In the genomic region with DNA sequence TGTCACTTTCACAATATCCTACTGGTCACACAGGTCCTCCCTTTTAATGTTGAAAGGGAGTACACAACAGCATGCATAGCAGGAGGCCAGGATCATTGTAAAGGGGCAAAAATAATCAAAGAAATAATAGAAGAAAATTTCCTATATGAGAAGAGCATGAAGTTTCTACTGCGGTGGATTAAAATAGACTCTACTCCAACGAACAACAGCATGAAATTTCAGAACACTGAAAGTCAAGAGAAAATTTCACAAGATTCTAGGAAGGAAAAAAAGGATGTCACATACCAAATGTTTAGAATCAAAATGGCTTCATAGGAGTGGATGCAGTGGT, we compare ENCODE assay signal across 16 cellular contexts.
A peak's percentile ranks its signal among the peaks of the same experiment; 100 is the strongest.
DNase-seq lines count a peak whose midpoint lies in the region; ATAC-seq and TF ChIP-seq lines count a peak whose summit lies in the region.
"Had no signal": no experiment of that assay in that cellular context is flagged by ENCODE, and none has a peak within 500 bp of the region (broad histone marks: within the 10 kb centered on the region; RNA-seq: fewer than 3 reads in every experiment).

No MANE protein-coding gene starts in this region.

- H3K18ac ChIP-seq in trophoblast cell (ENCODE audit: low read length) = no peak overlapping the region

- no peak overlapping the region for H3K9ac ChIP-seq in trophoblast cell (ENCODE audit: low read length)

- H3K4me3 ChIP-seq in trophoblast cell (ENCODE audit: low read depth, low read length) (no peak overlapping the region), thyroid gland (replicated peaks in 1 of 3) (no peak overlapping the region)
- H3K4me3 ChIP-seq: HAP-1 had no signal

- peak overlapping the region; percentile 91 for H2AK5ac ChIP-seq in trophoblast cell (ENCODE audit: low read length)

- no peak overlapping the region for H3K23ac ChIP-seq in trophoblast cell (ENCODE audit: low read length)

- H2AFZ ChIP-seq in trophoblast cell (ENCODE audit: insufficient read depth, low read length, poor library complexity) = no peak overlapping the region

- H3K9me3 Mint-ChIP-seq in dendritic cell treated with granulocyte-macrophage colony-stimulating factor and Interleukin-4, amounts not matched to agents 40 ng/mL and 50 ng/mL, for 4 days = no peaks in the 10 kb centered on the region

- H2BK12ac ChIP-seq in trophoblast cell (ENCODE audit: low read length) = peak overlapping the region; percentile 98

- H3K4ac ChIP-seq in trophoblast cell (ENCODE audit: low read depth, low read length) = no peak overlapping the region

- H3K27ac Mint-ChIP-seq in dendritic cell treated with granulocyte-macrophage colony-stimulating factor and Interleukin-4, amounts not matched to agents 40 ng/mL and 50 ng/mL, for 4 days = peak overlapping the region; percentile 27
- H3K27ac Mint-ChIP-seq: stimulated activated naive CD8-positive, alpha-beta T cell treated with anti-CD3 and anti-CD28 coated beads, Interleukin-15, amount 100 ng/mL, for 72 hours; T-helper 17 cell had no signal

- ATAC-seq in GM19023 (IDR thresholded peaks at IDR 0.05; ENCODE audit: unreplicated experiment) (no peak), GM21529 (IDR thresholded peaks at IDR 0.05; ENCODE audit: unreplicated experiment) (no peak)
- ATAC-seq: T-helper 17 cell had no signal

- H3K4me2 ChIP-seq in trophoblast cell (ENCODE audit: low read length) = no peak overlapping the region

- no peak overlapping the region for H3K14ac ChIP-seq in trophoblast cell (ENCODE audit: low read length)

- TF ChIP-seq RAD21 in Ishikawa (IDR thresholded peaks at IDR 0.05; ENCODE audit: low read depth) = no peak

- DNase-seq in CD1c-positive myeloid dendritic cell (ENCODE audit: extremely low spot score) (peak; percentile 64), trophoblast cell (no peak), thyroid gland (no peak), OCI-M2 (lab: John Stamatoyannopoulos, UW; ENCODE audit: unreplicated experiment) (no peak)
- DNase-seq: activated CD4-positive, alpha-beta T cell treated with anti-CD3 and anti-CD28 coated beads for 1 hour; Kasumi-1; NCI-H1930; NCI-H774; T-helper 17 cell had no signal

- no peaks in the 10 kb centered on the region for H3K9me3 ChIP-seq in trophoblast cell (ENCODE audit: insufficient read depth, low read depth, low read length)
- H3K9me3 ChIP-seq in thyroid gland = no peaks in the 10 kb centered on the region
- H3K9me3 ChIP-seq: HAP-1 had no signal

- H3K4me1 ChIP-seq in trophoblast cell (ENCODE audit: control insufficient read depth in 1 of 2, insufficient read depth in 2 of 2, low read length in 2 of 2) = peaks cover 8 to 10% of the 10 kb centered on the region in 2 experiments
- peaks cover 0 to under 1% of the 10 kb centered on the region in 2 donors for H3K4me1 ChIP-seq in thyroid gland
- H3K4me1 ChIP-seq: HAP-1 had no signal

- no peak for TF ChIP-seq POLR2A in thyroid gland (IDR thresholded peaks at IDR 0.05)

- no peak for TF ChIP-seq CTCF in thyroid gland (IDR thresholded peaks at IDR 0.05)

- peak overlapping the region; percentile 77 for H4K91ac ChIP-seq in trophoblast cell (ENCODE audit: low read depth, low read length)

- H3K27ac ChIP-seq in trophoblast cell (ENCODE audit: low read depth, low read length) (peak overlapping the region; percentile 70), thyroid gland (peak overlapping the region in 1 of 3 donors; percentile 39)
- H3K27ac ChIP-seq: RWPE1 had no signal

- WGBS in trophoblast cell (ENCODE audit: extremely low coverage, insufficient coverage, insufficient read length) = no CpG with 5 or more reads among the region's 2 CpGs
- 90 to 96% methylated on average over 2 of the region's 2 CpGs for WGBS in thyroid gland, 2 donors

- H3K27me3 Mint-ChIP-seq in dendritic cell treated with granulocyte-macrophage colony-stimulating factor and Interleukin-4, amounts not matched to agents 40 ng/mL and 50 ng/mL, for 4 days = peaks cover 72% of the 10 kb centered on the region

- H3K79me1 ChIP-seq in trophoblast cell (ENCODE audit: low read length) = peaks cover 10% of the 10 kb centered on the region

- peak overlapping the region; percentile 88 for H2BK120ac ChIP-seq in trophoblast cell (ENCODE audit: insufficient read depth, low read length, poor library complexity)

- no peak overlapping the region for H4K12ac ChIP-seq in trophoblast cell (ENCODE audit: low read depth, low read length)

- no peak overlapping the region for H4K8ac ChIP-seq in trophoblast cell (ENCODE audit: low read depth, low read length)

- TF ChIP-seq EP300 in Ishikawa (IDR thresholded peaks at IDR 0.05; ENCODE audit: borderline replicate concordance) = no peak

- H3K4me1 Mint-ChIP-seq in dendritic cell treated with granulocyte-macrophage colony-stimulating factor and Interleukin-4, amounts not matched to agents 40 ng/mL and 50 ng/mL, for 4 days (ENCODE audit: low read depth) = peaks cover 39% of the 10 kb centered on the region

- H2BK5ac ChIP-seq in trophoblast cell (ENCODE audit: low read depth, low read length, poor library complexity) = peak overlapping the region; percentile 92

- H3K27me3 ChIP-seq in trophoblast cell (ENCODE audit: insufficient read depth, low read length) = no peaks in the 10 kb centered on the region
- no peaks in the 10 kb centered on the region for H3K27me3 ChIP-seq in thyroid gland

- no peaks in the 10 kb centered on the region for H3K79me2 ChIP-seq in trophoblast cell (ENCODE audit: control insufficient read depth, insufficient read depth, low read length, poor library complexity)

- H3K36me3 Mint-ChIP-seq in dendritic cell treated with granulocyte-macrophage colony-stimulating factor and Interleukin-4, amounts not matched to agents 40 ng/mL and 50 ng/mL, for 4 days (ENCODE audit: low read depth) = no peaks in the 10 kb centered on the region

- no peak overlapping the region for H3K4me3 Mint-ChIP-seq in dendritic cell treated with granulocyte-macrophage colony-stimulating factor and Interleukin-4, amounts not matched to agents 40 ng/mL and 50 ng/mL, for 4 days
- H3K4me3 Mint-ChIP-seq: stimulated activated naive CD8-positive, alpha-beta T cell treated with anti-CD3 and anti-CD28 coated beads, Interleukin-15, amount 100 ng/mL, for 72 hours; T-helper 17 cell had no signal

- H3K36me3 ChIP-seq in trophoblast cell (ENCODE audit: control insufficient read depth in 1 of 2, insufficient read depth in 2 of 2, low read length in 2 of 2) (no peaks in the 10 kb centered on the region), thyroid gland (no peaks in the 10 kb centered on the region)
- H3K36me3 ChIP-seq: HAP-1 had no signal

- intact Hi-C loops in dendritic cell treated with granulocyte-macrophage colony-stimulating factor and Interleukin-4, amounts not matched to agents 40 ng/mL and 50 ng/mL, for 4 days (cut with micrococcal nuclease) = no loop called here
- intact Hi-C loops in thyroid gland (cut with DNase I) = no loop called here

TF ChIP-seq in Ishikawa, 13 proteins besides CTCF, POLR2A, EP300 and RAD21:
- TF ChIP-seq CEBPB (IDR thresholded peaks at IDR 0.05) (0 out of 2 replicates have a peak, but pooled peaks have one; percentile 13), CREB1 (IDR thresholded peaks at IDR 0.05; ENCODE audit: low read depth) (no peak)
